9 cellular contexts compared by ENCODE assay signal in the genomic region with DNA sequence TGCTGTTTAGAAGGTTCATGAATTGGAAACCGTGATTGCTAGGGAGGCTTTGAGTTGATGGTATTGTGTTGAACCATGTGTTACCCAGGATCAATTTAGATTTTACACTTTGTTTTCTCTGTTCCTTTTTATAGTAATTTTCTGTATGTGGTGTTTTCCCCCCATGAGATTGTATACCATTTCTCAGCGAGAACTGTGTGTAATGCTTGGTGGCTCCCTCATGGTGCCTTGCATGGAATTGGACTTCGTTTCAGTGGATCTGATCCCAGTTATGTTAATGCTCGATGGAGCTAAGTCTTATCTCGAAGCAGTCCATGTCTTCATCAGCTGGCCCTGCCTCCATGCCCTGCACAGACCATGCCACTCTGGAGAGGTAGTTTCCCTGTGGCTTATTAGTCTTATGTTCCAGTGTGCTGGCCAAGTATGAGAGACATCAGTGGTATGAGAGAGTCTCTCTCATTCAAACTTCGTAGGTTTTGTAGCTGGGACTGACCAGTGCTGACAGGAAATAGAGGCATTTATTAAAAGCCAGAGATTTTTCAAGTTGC. TPM values are rescaled to one million over a fixed set of nuclear protein-coding genes. Genes with fewer than 3 reads are reported as not detected.
DNase-seq lines count a peak whose midpoint lies in the region; ATAC-seq and TF ChIP-seq lines count a peak whose summit lies in the region.
"Had no signal": no experiment of that assay in that cellular context is flagged by ENCODE, and none has a peak within 500 bp of the region (broad histone marks: within the 10 kb centered on the region; RNA-seq: fewer than 3 reads in every experiment).

No MANE protein-coding gene starts in this region.

- intact Hi-C loops in activated CD8-positive, alpha-beta T cell treated with anti-CD3 and anti-CD28 coated beads for 36 hours (cut with micrococcal nuclease), result no loop called here
- intact Hi-C loops in gastrocnemius medialis (cut with DNase I; ENCODE audit: low total_unique reads), result no loop called here

- no peaks in the 10 kb centered on the region for H3K27me3 Mint-ChIP-seq in activated CD8-positive, alpha-beta T cell treated with anti-CD3 and anti-CD28 coated beads for 36 hours
- H3K27me3 Mint-ChIP-seq in activated CD8-positive, alpha-beta T cell treated with anti-CD3 and anti-CD28 coated beads, Interleukin-2, amount 10 ng/mL, durations not matched to agents 7 days and 5 days (ENCODE audit: low read depth), result no peaks in the 10 kb centered on the region

- DNase-seq in activated CD8-positive, alpha-beta T cell treated with anti-CD3 and anti-CD28 coated beads for 36 hours, result no peak
- DNase-seq in activated CD8-positive, alpha-beta T cell treated with anti-CD3 and anti-CD28 coated beads, Interleukin-2, amount 10 ng/mL, durations not matched to agents 7 days and 5 days, result no peak
- peak; percentile 25 to 41 for DNase-seq in dermis microvascular lymphatic vessel endothelial cell (ENCODE audit: low read depth in 2 of 2)
- DNase-seq in stimulated activated effector memory CD8-positive, alpha-beta T cell treated with anti-CD3 and anti-CD28 coated beads, Interleukin-12 subunit alpha, Interleukin-12 subunit beta, amount 100 ng/mL, for 72 hours (ENCODE audit: low spot score in 2 of 2), result no peak
- DNase-seq in gastrocnemius medialis, result no peak
- DNase-seq in stimulated activated CD4-positive, alpha-beta T cell treated with anti-CD3 and anti-CD28 coated beads, Interleukin-4, amount 100 ng/mL, for 4 hours, result no peak
- no peak for DNase-seq in NCI-H510A (lab: John Stamatoyannopoulos, UW)
- DNase-seq: activated CD8-positive, alpha-beta memory T cell treated with anti-CD3 and anti-CD28 coated beads, Interleukin-2, amount 50 U/mL, for 4 hours had no signal

- H3K27ac ChIP-seq in gastrocnemius medialis, result no peak overlapping the region

- H3K27ac Mint-ChIP-seq in activated CD8-positive, alpha-beta T cell treated with anti-CD3 and anti-CD28 coated beads for 36 hours, result peak overlapping the region; percentile 56
- H3K27ac Mint-ChIP-seq in activated CD8-positive, alpha-beta T cell treated with anti-CD3 and anti-CD28 coated beads, Interleukin-2, amount 10 ng/mL, durations not matched to agents 7 days and 5 days, result no peak overlapping the region
- H3K27ac Mint-ChIP-seq in stimulated activated effector memory CD8-positive, alpha-beta T cell treated with anti-CD3 and anti-CD28 coated beads, Interleukin-12 subunit alpha, Interleukin-12 subunit beta, amount 100 ng/mL, for 72 hours, result no peak overlapping the region

- ATAC-seq in activated CD8-positive, alpha-beta T cell treated with anti-CD3 and anti-CD28 coated beads for 36 hours, result peak; percentile 57
- no peak for ATAC-seq in activated CD8-positive, alpha-beta T cell treated with anti-CD3 and anti-CD28 coated beads, Interleukin-2, amount 10 ng/mL, durations not matched to agents 7 days and 5 days
- peak; percentile 71 for ATAC-seq in HG02852 (IDR thresholded peaks at IDR 0.05; ENCODE audit: unreplicated experiment)
- peak; percentile 85 for ATAC-seq in stimulated activated effector memory CD8-positive, alpha-beta T cell treated with anti-CD3 and anti-CD28 coated beads, Interleukin-12 subunit alpha, Interleukin-12 subunit beta, amount 100 ng/mL, for 72 hours
- ATAC-seq in gastrocnemius medialis, result no peak

- H3K4me1 Mint-ChIP-seq in activated CD8-positive, alpha-beta T cell treated with anti-CD3 and anti-CD28 coated beads for 36 hours (ENCODE audit: low read depth), result peaks cover 40% of the 10 kb centered on the region
- peaks cover 30% of the 10 kb centered on the region for H3K4me1 Mint-ChIP-seq in activated CD8-positive, alpha-beta T cell treated with anti-CD3 and anti-CD28 coated beads, Interleukin-2, amount 10 ng/mL, durations not matched to agents 7 days and 5 days (ENCODE audit: low read depth)
- H3K4me1 Mint-ChIP-seq in stimulated activated effector memory CD8-positive, alpha-beta T cell treated with anti-CD3 and anti-CD28 coated beads, Interleukin-12 subunit alpha, Interleukin-12 subunit beta, amount 100 ng/mL, for 72 hours, result peaks cover 44% of the 10 kb centered on the region

- peaks cover 16% of the 10 kb centered on the region for H3K36me3 Mint-ChIP-seq in activated CD8-positive, alpha-beta T cell treated with anti-CD3 and anti-CD28 coated beads for 36 hours (ENCODE audit: low read depth)
- peaks cover 14% of the 10 kb centered on the region for H3K36me3 Mint-ChIP-seq in activated CD8-positive, alpha-beta T cell treated with anti-CD3 and anti-CD28 coated beads, Interleukin-2, amount 10 ng/mL, durations not matched to agents 7 days and 5 days (ENCODE audit: low read depth)
- peaks cover 37% of the 10 kb centered on the region for H3K36me3 Mint-ChIP-seq in stimulated activated effector memory CD8-positive, alpha-beta T cell treated with anti-CD3 and anti-CD28 coated beads, Interleukin-12 subunit alpha, Interleukin-12 subunit beta, amount 100 ng/mL, for 72 hours

- no peaks in the 10 kb centered on the region for H3K27me3 ChIP-seq in gastrocnemius medialis

- no peaks in the 10 kb centered on the region for H3K9me3 Mint-ChIP-seq in activated CD8-positive, alpha-beta T cell treated with anti-CD3 and anti-CD28 coated beads for 36 hours
- H3K9me3 Mint-ChIP-seq in activated CD8-positive, alpha-beta T cell treated with anti-CD3 and anti-CD28 coated beads, Interleukin-2, amount 10 ng/mL, durations not matched to agents 7 days and 5 days (ENCODE audit: insufficient read depth), result no peaks in the 10 kb centered on the region
- no peaks in the 10 kb centered on the region for H3K9me3 Mint-ChIP-seq in stimulated activated effector memory CD8-positive, alpha-beta T cell treated with anti-CD3 and anti-CD28 coated beads, Interleukin-12 subunit alpha, Interleukin-12 subunit beta, amount 100 ng/mL, for 72 hours

- CTCF ChIA-PET in activated CD8-positive, alpha-beta T cell treated with anti-CD3 and anti-CD28 coated beads for 36 hours (lab: Charles Lee), result interaction anchor here (1.1 to 1.3 kb wide), 3 partner anchors 12 to 59 kb away, joined by 3 to 5 read pairs (median 3); no protein-coding TSS in a partner anchor
- CTCF ChIA-PET in activated CD8-positive, alpha-beta T cell treated with anti-CD3 and anti-CD28 coated beads, Interleukin-2, amount 10 ng/mL, durations not matched to agents 7 days and 5 days (lab: Charles Lee), result interaction anchor here (1.0 to 1.8 kb wide), 4 partner anchors 17 to 51 kb away, joined by 3 to 5 read pairs (median 4); no protein-coding TSS in a partner anchor

- no peak overlapping the region for H3K4me3 Mint-ChIP-seq in activated CD8-positive, alpha-beta T cell treated with anti-CD3 and anti-CD28 coated beads for 36 hours
- H3K4me3 Mint-ChIP-seq in activated CD8-positive, alpha-beta T cell treated with anti-CD3 and anti-CD28 coated beads, Interleukin-2, amount 10 ng/mL, durations not matched to agents 7 days and 5 days, result no peak overlapping the region
- no peak overlapping the region for H3K4me3 Mint-ChIP-seq in stimulated activated effector memory CD8-positive, alpha-beta T cell treated with anti-CD3 and anti-CD28 coated beads, Interleukin-12 subunit alpha, Interleukin-12 subunit beta, amount 100 ng/mL, for 72 hours

- H3K4me1 ChIP-seq in gastrocnemius medialis, result peaks cover 63% of the 10 kb centered on the region in 2 donors

- no peaks in the 10 kb centered on the region for H3K36me3 ChIP-seq in gastrocnemius medialis

- no peaks in the 10 kb centered on the region for H3K9me3 ChIP-seq in gastrocnemius medialis

- H3K4me3 ChIP-seq in gastrocnemius medialis, result no peak overlapping the region

- POLR2A ChIA-PET in activated CD8-positive, alpha-beta T cell treated with anti-CD3 and anti-CD28 coated beads for 36 hours (lab: Charles Lee), result interaction anchor here (1.0 to 4.1 kb wide), 4 partner anchors 12 to 29 kb away, joined by 3 to 13 read pairs (median 5); no protein-coding TSS in a partner anchor
- POLR2A ChIA-PET in activated CD8-positive, alpha-beta T cell treated with anti-CD3 and anti-CD28 coated beads, Interleukin-2, amount 10 ng/mL, durations not matched to agents 7 days and 5 days (lab: Charles Lee), result interaction anchor here (0.8 kb wide), 1 partner anchor 9 kb away, joined by 4 read pairs; no protein-coding TSS in a partner anchor

- TF ChIP-seq CTCF in activated CD8-positive, alpha-beta T cell treated with anti-CD3 and anti-CD28 coated beads for 36 hours (IDR thresholded peaks at IDR 0.05), result no peak
- TF ChIP-seq CTCF in gastrocnemius medialis (IDR thresholded peaks at IDR 0.05 in 4 of 5, conservative IDR thresholded peaks at IDR 0.05 in 1 of 5), result no peak

- no peak for TF ChIP-seq POLR2A in gastrocnemius medialis (IDR thresholded peaks at IDR 0.05)

- in situ Hi-C loops in gastrocnemius medialis (cut with MboI; ENCODE audit: low sequenced_read_pairs in 4 of 4), result no loop called here

RNA-seq across cellular contexts. Expression of a gene that starts 18.7 kb away (rescaled TPM):
- 10 to 100 TPM; 65.1 to 66.6 TPM for total RNA-seq in activated CD8-positive, alpha-beta T cell treated with anti-CD3 and anti-CD28 coated beads for 36 hours
- 10 to 100 TPM; 59.7 to 62.5 TPM for total RNA-seq in activated CD8-positive, alpha-beta T cell treated with anti-CD3 and anti-CD28 coated beads, Interleukin-2, amount 10 ng/mL, durations not matched to agents 7 days and 5 days
- total RNA-seq in dermis microvascular lymphatic vessel endothelial cell (25.5 and 29.6 TPM in 2 replicates), gastrocnemius medialis (10 to 100 TPM; 21.8 to 46.8 (median 44.4) TPM)

Comparison
In these comparisons a context has a peak if more than half of its experiments do, and no peak if none do; other contexts are left out.
1. ATAC-seq: peak in activated CD8-positive, alpha-beta T cell treated with anti-CD3 and anti-CD28 coated beads for 36 hours (single experiment), HG02852 (single experiment) and stimulated activated effector memory CD8-positive, alpha-beta T cell treated with anti-CD3 and anti-CD28 coated beads, Interleukin-12 subunit alpha, Interleukin-12 subunit beta, amount 100 ng/mL, for 72 hours (single experiment); none in activated CD8-positive, alpha-beta T cell treated with anti-CD3 and anti-CD28 coated beads, Interleukin-2, amount 10 ng/mL, durations not matched to agents 7 days and 5 days (single experiment) and gastrocnemius medialis (0 of 2).
2. DNase-seq: peak in dermis microvascular lymphatic vessel endothelial cell (2 of 2); none in activated CD8-positive, alpha-beta T cell treated with anti-CD3 and anti-CD28 coated beads for 36 hours (single experiment), activated CD8-positive, alpha-beta T cell treated with anti-CD3 and anti-CD28 coated beads, Interleukin-2, amount 10 ng/mL, durations not matched to agents 7 days and 5 days (single experiment), stimulated activated effector memory CD8-positive, alpha-beta T cell treated with anti-CD3 and anti-CD28 coated beads, Interleukin-12 subunit alpha, Interleukin-12 subunit beta, amount 100 ng/mL, for 72 hours (0 of 2), gastrocnemius medialis (0 of 2), stimulated activated CD4-positive, alpha-beta T cell treated with anti-CD3 and anti-CD28 coated beads, Interleukin-4, amount 100 ng/mL, for 4 hours (0 of 2) and NCI-H510A (single experiment).